ENCODE assay signal across 14 cellular contexts in genomic region chr3:152392474-152392873, GRCh38.
DNase-seq lines count a peak whose midpoint lies in the region; ATAC-seq and TF ChIP-seq lines count a peak whose summit lies in the region.
"Had no signal": no experiment of that assay in that cellular context is flagged by ENCODE, and none has a peak within 500 bp of the region (broad histone marks: within the 10 kb centered on the region; RNA-seq: fewer than 3 reads in every experiment).

No MANE protein-coding gene starts in this region.

- DNase-seq in CD4-positive, alpha-beta T cell, result no peak
- DNase-seq in SJSA1 (ENCODE audit: low read depth in 1 of 2, low spot score in 2 of 2) (peak in 1 of 2 experiments; percentile 19), left lung (no peak), smooth muscle cell (lab: John Stamatoyannopoulos, UW; ENCODE audit: unreplicated experiment) (no peak), dedifferentiated amniotic fluid mesenchymal stem cell (ENCODE audit: extremely low spot score) (no peak), DMS153 (lab: John Stamatoyannopoulos, UW) (no peak)
- DNase-seq: activated CD8-positive, alpha-beta memory T cell treated with anti-CD3 and anti-CD28 coated beads, Interleukin-2, amount 50 U/mL, for 48 hours; foreskin melanocyte; H7; NCI-H1048 had no signal

- peaks cover 40% of the 10 kb centered on the region for H3K36me3 ChIP-seq in SJSA1
- peaks cover 0 to 17% of the 10 kb centered on the region in 2 donors for H3K36me3 ChIP-seq in left lung
- H3K36me3 ChIP-seq in smooth muscle cell (ENCODE audit: low read depth), result peaks cover 3% of the 10 kb centered on the region
- H3K36me3 ChIP-seq: cardiac muscle cell had no signal

- H3K36me3 Mint-ChIP-seq in CD4-positive, alpha-beta T cell (ENCODE audit: low read depth), result peaks cover 90% of the 10 kb centered on the region

- H3K4me1 Mint-ChIP-seq in CD4-positive, alpha-beta T cell (ENCODE audit: low read depth), result peaks cover 80% of the 10 kb centered on the region

- H3K4me3 Mint-ChIP-seq in CD4-positive, alpha-beta T cell, result peak overlapping the region; percentile 1

- WGBS in smooth muscle cell (ENCODE audit: low lambda C conversion rate), result 78% methylated on average over 1 of the region's 1 CpG

- H3K9me3 ChIP-seq in CD4-positive, alpha-beta T cell (ENCODE audit: control insufficient read depth, low read length), result no peaks in the 10 kb centered on the region
- H3K9me3 ChIP-seq in SJSA1 (replicated peaks), result no peaks in the 10 kb centered on the region
- H3K9me3 ChIP-seq in left lung, result no peaks in the 10 kb centered on the region
- no peaks in the 10 kb centered on the region for H3K9me3 ChIP-seq in smooth muscle cell (replicated peaks; ENCODE audit: low read depth)

- H3K27ac ChIP-seq in CD4-positive, alpha-beta T cell (ENCODE audit: low read depth, low read length), result no peak overlapping the region
- H3K27ac ChIP-seq in SJSA1 (peak overlapping the region; percentile 6; the same call in 1 of the 2 replicates), left lung (peak overlapping the region; percentile 18 to 49), smooth muscle cell (ENCODE audit: low read depth) (no peak overlapping the region)
- H3K27ac ChIP-seq: cardiac muscle cell had no signal

- H3K4me1 ChIP-seq in SJSA1 (replicated peaks), result peaks cover 22% of the 10 kb centered on the region
- peaks cover 27 to 52% of the 10 kb centered on the region in 2 donors for H3K4me1 ChIP-seq in left lung
- H3K4me1 ChIP-seq in smooth muscle cell (ENCODE audit: low read depth), result no peaks in the 10 kb centered on the region

- H3K27me3 ChIP-seq in CD4-positive, alpha-beta T cell (ENCODE audit: control insufficient read depth, insufficient read depth, low read length), result no peaks in the 10 kb centered on the region
- H3K27me3 ChIP-seq in SJSA1 (replicated peaks), result no peaks in the 10 kb centered on the region
- H3K27me3 ChIP-seq in left lung, result no peaks in the 10 kb centered on the region
- H3K27me3 ChIP-seq in smooth muscle cell (ENCODE audit: low read depth), result no peaks in the 10 kb centered on the region
- H3K27me3 ChIP-seq: cardiac muscle cell had no signal

- no peaks in the 10 kb centered on the region for H3K9me3 Mint-ChIP-seq in CD4-positive, alpha-beta T cell
- H3K9me3 Mint-ChIP-seq: activated naive CD4-positive, alpha-beta T cell treated with anti-CD3 and anti-CD28 coated beads, Interleukin-2, amount 50 U/mL, for 72 hours had no signal

- no peak overlapping the region for H2AFZ ChIP-seq in smooth muscle cell (ENCODE audit: low read depth)

- intact Hi-C loops in CD4-positive, alpha-beta T cell (cut with DNase I, micrococcal nuclease), result no loop called here
- intact Hi-C loops in left lung (cut with DNase I), result no loop called here

- H4K20me1 ChIP-seq in smooth muscle cell (ENCODE audit: low read depth), result peaks cover 86% of the 10 kb centered on the region

- CTCF ChIA-PET in CD4-positive, alpha-beta T cell (lab: Charles Lee), result no interaction called here

- POLR2A ChIA-PET in CD4-positive, alpha-beta T cell (lab: Charles Lee), result interaction anchor here (2.7 kb wide), 1 partner anchor 11 kb away, joined by 15 read pairs; no protein-coding TSS in a partner anchor

- no peak for TF ChIP-seq CTCF in CD4-positive, alpha-beta T cell (IDR thresholded peaks at IDR 0.05)
- no peak for TF ChIP-seq CTCF in left lung (IDR thresholded peaks at IDR 0.05)
- TF ChIP-seq CTCF in smooth muscle cell (IDR thresholded peaks at IDR 0.05; ENCODE audit: borderline replicate concordance, insufficient read depth, poor library complexity, severe bottlenecking), result no peak

- H3K79me2 ChIP-seq in smooth muscle cell (ENCODE audit: low read depth), result peaks cover 62% of the 10 kb centered on the region

- no peak overlapping the region for H3K4me3 ChIP-seq in SJSA1
- no peak overlapping the region for H3K4me3 ChIP-seq in left lung
- no peak overlapping the region for H3K4me3 ChIP-seq in smooth muscle cell
- H3K4me3 ChIP-seq: cardiac muscle cell had no signal

- peak overlapping the region; percentile 75 for H3K27ac Mint-ChIP-seq in CD4-positive, alpha-beta T cell

- peak overlapping the region; percentile 23 for H3K4me2 ChIP-seq in smooth muscle cell

- H3K9ac ChIP-seq in smooth muscle cell (ENCODE audit: low read depth), result no peak overlapping the region

- no peaks in the 10 kb centered on the region for H3F3A ChIP-seq in smooth muscle cell (ENCODE audit: low read depth)

- no peak for ATAC-seq in CD4-positive, alpha-beta T cell (ENCODE audit: poor library complexity)
- ATAC-seq in left lung, result peak; percentile 17
- no peak for ATAC-seq in HG03432 (IDR thresholded peaks at IDR 0.05; ENCODE audit: unreplicated experiment)
- no peak for ATAC-seq in HG03342 (IDR thresholded peaks at IDR 0.05; ENCODE audit: unreplicated experiment)
- ATAC-seq: activated naive CD4-positive, alpha-beta T cell treated with anti-CD3 and anti-CD28 coated beads, Interleukin-2, amount 50 U/mL, for 72 hours had no signal

- H3K27me3 Mint-ChIP-seq in CD4-positive, alpha-beta T cell, result no peaks in the 10 kb centered on the region

Comparison
In these comparisons a context has a peak if more than half of its experiments do, and no peak if none do; other contexts are left out.
1. H3K27ac ChIP-seq: peak in SJSA1 (single experiment) and left lung (2 of 2); none in CD4-positive, alpha-beta T cell (single experiment) and smooth muscle cell (single experiment).